ENCODE assay signal across 32 cellular contexts in the genomic region with DNA sequence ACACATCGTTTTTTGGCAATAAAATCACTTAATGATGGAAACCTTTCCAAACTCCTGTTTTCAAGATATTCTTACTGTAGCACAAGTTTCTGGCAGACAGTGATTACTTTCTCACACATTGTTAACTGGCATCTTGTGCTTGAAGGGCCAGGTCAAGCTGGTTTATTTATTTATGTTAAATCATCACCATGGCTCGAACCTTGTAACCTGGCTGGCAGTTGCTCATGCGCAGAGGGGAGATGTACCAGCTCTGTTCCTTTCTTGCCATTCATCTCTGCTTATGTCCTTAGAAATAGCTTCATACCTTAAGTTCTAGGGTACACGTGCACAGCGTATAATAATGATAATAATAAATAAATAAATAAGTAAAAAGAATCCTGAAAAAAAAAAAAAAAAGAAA. TPM values are rescaled to one million over a fixed set of nuclear protein-coding genes. Genes with fewer than 3 reads are reported as not detected.
DNase-seq lines count a peak whose midpoint lies in the region; ATAC-seq and TF ChIP-seq lines count a peak whose summit lies in the region.
"Had no signal": no experiment of that assay in that cellular context is flagged by ENCODE, and none has a peak within 500 bp of the region (broad histone marks: within the 10 kb centered on the region; RNA-seq: fewer than 3 reads in every experiment).

No MANE protein-coding gene starts in this region.

- H3K27me3 Mint-ChIP-seq in activated T-helper 17 cell treated with anti-CD3 and anti-CD28 coated beads, Interleukin-2, amount 50 U/mL, for 72 hours = peaks cover 25% of the 10 kb centered on the region

- no peaks in the 10 kb centered on the region for H3K4me1 Mint-ChIP-seq in activated T-helper 17 cell treated with anti-CD3 and anti-CD28 coated beads, Interleukin-2, amount 50 U/mL, for 72 hours
- H3K4me1 Mint-ChIP-seq: CD8-positive, alpha-beta memory T cell had no signal

- DNase-seq in Right ventricle myocardium inferior (ENCODE audit: missing footprints) (no peak), cardiac septum (ENCODE audit: low spot score) (no peak), left ventricle myocardium inferior (no peak), mucosa of gallbladder (ENCODE audit: low spot score) (peak; percentile 59), DMS 273 treated with DMSO at 0.1 percent for 48 hours (lab: John Stamatoyannopoulos, UW) (no peak)
- DNase-seq: 8988T; ACHN; BE2C; CD8-positive, alpha-beta memory T cell; KBM-7; MV-4-11; NCI-H1105; NCI-H1436 treated with DMSO at 0.1 percent for 48 hours; NCI-H187 treated with DMSO at 0.1 percent for 48 hours; NCI-H2171 treated with DMSO at 0.1 percent for 48 hours; NCI-H345; NCI-H510A treated with DMSO at 0.1 percent for 48 hours; NCI-H774; PC-9; SHP77 had no signal

- no peaks in the 10 kb centered on the region for H3K4me1 ChIP-seq in HEK293 (ENCODE audit: control insufficient read depth, insufficient read depth, low read length)
- peaks cover 11% of the 10 kb centered on the region for H3K4me1 ChIP-seq in left ventricle myocardium inferior
- H3K4me1 ChIP-seq: BE2C had no signal

- no peak overlapping the region for H3K27ac Mint-ChIP-seq in activated T-helper 17 cell treated with anti-CD3 and anti-CD28 coated beads, Interleukin-2, amount 50 U/mL, for 72 hours
- H3K27ac Mint-ChIP-seq: CD14-positive monocyte; CD8-positive, alpha-beta memory T cell had no signal

- H3K36me3 Mint-ChIP-seq in activated T-helper 17 cell treated with anti-CD3 and anti-CD28 coated beads, Interleukin-2, amount 50 U/mL, for 72 hours (ENCODE audit: low read depth) = no peaks in the 10 kb centered on the region
- H3K36me3 Mint-ChIP-seq: CD14-positive monocyte; CD8-positive, alpha-beta memory T cell had no signal

- H3K27me3 ChIP-seq in left ventricle myocardium inferior (ENCODE audit: low read depth) = peaks cover 7% of the 10 kb centered on the region

- CTCF ChIA-PET in HEK293 (lab: Yijun Ruan, JAX) = interaction anchor here (0.9 to 1.1 kb wide), 2 partner anchors 258 to 263 kb away, joined by 3 to 5 read pairs; no protein-coding TSS in a partner anchor

- no peak overlapping the region for H3K27ac ChIP-seq in HEK293 (ENCODE audit: extremely low read depth, low read depth, low read length)
- peak overlapping the region; percentile 26 for H3K27ac ChIP-seq in left ventricle myocardium inferior (replicated peaks)
- H3K27ac ChIP-seq: PC-9 had no signal

- POLR2A ChIA-PET in HEK293 (lab: Yijun Ruan, JAX) = no interaction called here

- H3K4me3 Mint-ChIP-seq in activated T-helper 17 cell treated with anti-CD3 and anti-CD28 coated beads, Interleukin-2, amount 50 U/mL, for 72 hours = no peak overlapping the region
- H3K4me3 Mint-ChIP-seq: CD14-positive monocyte; CD8-positive, alpha-beta memory T cell had no signal

- H3K36me3 ChIP-seq in HEK293 (ENCODE audit: control insufficient read depth in 2 of 2, insufficient read depth in 1 of 2, low read length in 2 of 2) = no peaks in the 10 kb centered on the region
- no peaks in the 10 kb centered on the region for H3K36me3 ChIP-seq in left ventricle myocardium inferior
- H3K36me3 ChIP-seq: BE2C had no signal

- intact Hi-C loops in Right ventricle myocardium inferior (cut with DNase I) (no loop called here), cardiac septum (cut with DNase I) (no loop called here), left ventricle myocardium inferior (cut with micrococcal nuclease) (no loop called here)

- no peak for TF ChIP-seq CTCF in HEK293 (tag by site-specific recombination; IDR thresholded peaks at IDR 0.05)
- no peak for TF ChIP-seq CTCF in left ventricle myocardium inferior (IDR thresholded peaks at IDR 0.05; ENCODE audit: borderline replicate concordance)

- H3K9me3 ChIP-seq in HEK293 (ENCODE audit: control insufficient read depth, insufficient read depth, low read depth, low read length) (no peaks in the 10 kb centered on the region), left ventricle myocardium inferior (replicated peaks) (no peaks in the 10 kb centered on the region)
- H3K9me3 ChIP-seq: BE2C had no signal

- H3K4me3 ChIP-seq in HEK293 (ENCODE audit: low read depth, low read length) (no peak overlapping the region), left ventricle myocardium inferior (no peak overlapping the region)
- H3K4me3 ChIP-seq: GM12878, PC-9 had no signal

- H3K9me3 Mint-ChIP-seq in activated T-helper 17 cell treated with anti-CD3 and anti-CD28 coated beads, Interleukin-2, amount 50 U/mL, for 72 hours = no peaks in the 10 kb centered on the region
- H3K9me3 Mint-ChIP-seq: CD14-positive monocyte; CD8-positive, alpha-beta memory T cell had no signal

- ATAC-seq in Right ventricle myocardium inferior (peak; percentile 29), GM21360 (IDR thresholded peaks at IDR 0.05; ENCODE audit: unreplicated experiment) (no peak)
- ATAC-seq in activated T-helper 17 cell treated with anti-CD3 and anti-CD28 coated beads, Interleukin-2, amount 50 U/mL, for 72 hours (replicated peaks) = no peak
- ATAC-seq: GM12878, HCT116 had no signal

TF ChIP-seq in HEK293, 187 proteins besides CTCF, POLR2A, EP300 and RAD21:
- TF ChIP-seq ZNF335 (tag by site-specific recombination; conservative IDR thresholded peaks at IDR 0.05) = peak; percentile 41
- TF ChIP-seq ZNF792 (tag by site-specific recombination; IDR thresholded peaks at IDR 0.05) = no peak

RNA-seq across cellular contexts. Expression of gene RCAN1, which starts 10.3 kb away (rescaled TPM):
- total RNA-seq in Right ventricle myocardium inferior (36.5 TPM), cardiac septum (158 TPM), left ventricle myocardium inferior (75.3 TPM), mucosa of gallbladder (30.9 TPM)
- total RNA-seq in activated T-helper 17 cell treated with anti-CD3 and anti-CD28 coated beads, Interleukin-2, amount 50 U/mL, for 72 hours = 1 to 10 TPM; 4.9 to 6.3 TPM

RNA-seq across cellular contexts. Expression of gene CLIC6, which starts 43.6 kb away (rescaled TPM):
- total RNA-seq in Right ventricle myocardium inferior (6.8 TPM), cardiac septum (8.9 TPM), left ventricle myocardium inferior (11.2 TPM), mucosa of gallbladder (30.3 TPM)
- under 1 TPM; 0.11 to 0.13 TPM for total RNA-seq in activated T-helper 17 cell treated with anti-CD3 and anti-CD28 coated beads, Interleukin-2, amount 50 U/mL, for 72 hours
- total RNA-seq: H4, HT1080, LHCN-M2, MCF 10A, PC-9, RPMI7951, SK-MEL-5 had no signal
